ENCODE assay signal across 8 cellular contexts in the genomic region with DNA sequence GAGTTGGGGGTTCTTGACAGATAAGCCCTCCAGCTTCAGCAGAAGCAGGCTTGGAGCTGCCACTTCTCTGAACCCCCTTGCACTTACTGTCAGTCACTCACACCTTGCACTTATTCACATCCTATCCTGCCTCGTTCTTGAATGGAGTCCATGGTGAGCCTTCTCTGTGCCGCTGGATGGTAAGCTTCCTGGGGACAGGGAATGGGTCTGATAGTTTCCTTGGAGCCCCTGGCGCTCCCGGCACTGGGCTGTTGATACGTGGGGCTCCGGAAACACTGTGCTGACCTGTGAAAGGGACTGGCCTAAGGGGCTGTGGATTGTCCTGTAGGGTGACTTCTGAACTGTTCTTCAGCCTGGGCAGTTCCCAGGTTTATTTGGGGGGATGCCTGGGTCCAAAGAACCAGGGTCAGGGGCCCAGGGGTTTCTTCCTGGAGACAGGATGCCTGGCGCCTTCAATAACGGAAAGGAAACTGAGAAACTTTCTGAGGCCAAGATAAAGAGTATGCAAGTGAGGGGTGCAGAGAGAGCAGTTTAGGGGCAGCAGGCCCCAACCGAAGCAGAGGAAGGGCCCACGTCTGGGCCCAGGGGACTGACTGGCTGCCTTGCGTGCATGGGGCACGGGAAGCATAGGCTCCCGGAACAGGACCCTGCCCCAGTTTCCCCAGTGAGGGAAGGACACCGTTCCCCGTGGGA. TPM values are rescaled to one million over a fixed set of nuclear protein-coding genes. Genes with fewer than 3 reads are reported as not detected.
A peak's percentile ranks its signal among the peaks of the same experiment; 100 is the strongest.
DNase-seq lines count a peak whose midpoint lies in the region; ATAC-seq, FAIRE-seq and TF ChIP-seq lines count a peak whose summit lies in the region.

No MANE protein-coding gene starts in this region.

- ATAC-seq in GM18519 (IDR thresholded peaks at IDR 0.05; ENCODE audit: low FRiP score, unreplicated experiment) (peak; percentile 25), HG02571 (IDR thresholded peaks at IDR 0.05; ENCODE audit: unreplicated experiment) (peak; percentile 39), Panc1 (peak; percentile 17)

- H2BK20ac ChIP-seq in H1 (ENCODE audit: low read length), result 0 out of 2 replicates have a peak overlapping the region, but pooled peaks have one; percentile 48

- H3K23me2 ChIP-seq in H1 (ENCODE audit: low read depth, low read length), result peaks cover 13% of the 10 kb centered on the region

- TF ChIP-seq POLR2A in H1 (IDR thresholded peaks at IDR 0.05; ENCODE audit: control extremely low read depth in 1 of 2, low read depth in 2 of 2, low read length in 2 of 2), result 0 out of 3 replicates have a peak, but pooled peaks of 1 of the 2 experiments have one; percentile 48

- H4K5ac ChIP-seq in H1 (ENCODE audit: insufficient read length, low read depth, low read length), result peak overlapping the region; percentile 94

- peak overlapping the region; percentile 97 for H3K27ac ChIP-seq in Panc1 (ENCODE audit: low read length)
- peak overlapping the region; percentile 63; the same call in 1 of the 2 replicates for H3K27ac ChIP-seq in H1 (ENCODE audit: low read depth, low read length)
- peak overlapping the region; percentile 84 for H3K27ac ChIP-seq in neutrophil

- no peaks in the 10 kb centered on the region for H3K9me3 ChIP-seq in Panc1 (ENCODE audit: control insufficient read depth, insufficient read depth, low read depth, low read length)
- no peaks in the 10 kb centered on the region for H3K9me3 ChIP-seq in H1 (ENCODE audit: insufficient read depth in 2 of 2, low read depth in 1 of 2, low read length in 1 of 2)
- H3K9me3 ChIP-seq in neutrophil, result no peaks in the 10 kb centered on the region

- CTCF ChIA-PET in Panc1 (lab: Charles Lee), result interaction anchor here (1.1 kb wide), 1 partner anchor 44 kb away, joined by 3 read pairs; no protein-coding TSS in a partner anchor
- CTCF ChIA-PET in H1 (lab: Charles Lee; ENCODE audit: partially characterized antibody), result interaction anchor here (0.5 to 2.7 kb wide), 9 partner anchors 13 to 126 kb away, joined by 3 to 9 read pairs (median 3); no protein-coding TSS in a partner anchor

- TF ChIP-seq CTCF in Panc1 (IDR thresholded peaks at IDR 0.05), result no peak
- no peak for TF ChIP-seq CTCF in H1 (IDR thresholded peaks at IDR 0.05; ENCODE audit: control extremely low read depth in 1 of 3, insufficient read depth in 1 of 3, low read depth in 1 of 3, low read length in 3 of 3)
- no peak for TF ChIP-seq CTCF in neutrophil (IDR thresholded peaks at IDR 0.05)

- POLR2A ChIA-PET in Panc1 (lab: Charles Lee), result interaction anchor here (0.5 to 0.6 kb wide), 4 partner anchors 14 to 467 kb away, joined by 3 to 9 read pairs (median 4); a partner anchor contains a TSS
- POLR2A ChIA-PET in H1 (lab: Charles Lee; ENCODE audit: partially characterized antibody), result interaction anchor here (0.7 to 2.0 kb wide), 9 partner anchors 7 to 86 kb away, joined by 3 to 9 read pairs (median 4); a partner anchor contains a TSS

- TSS peak; percentile 89 for BruUV-seq in Panc1 (replicated peaks; lab: Mats Ljungman, UMichigan)

- H3K4me1 ChIP-seq in Panc1 (ENCODE audit: control insufficient read depth, insufficient read depth, low read length) (peaks cover 47% of the 10 kb centered on the region), H1 (replicated peaks in 1 of 4; ENCODE audit: control insufficient read depth in 3 of 4, insufficient read depth in 4 of 4, low read length in 3 of 4) (peaks cover 3 to 23% (median 15%) of the 10 kb centered on the region in 4 experiments; a peak in 6 of 7 replicates), neutrophil (ENCODE audit: control insufficient read depth in 1 of 2, insufficient read depth in 1 of 2, low read depth in 1 of 2, low read length in 1 of 2) (peaks cover 77 to 79% of the 10 kb centered on the region in 2 experiments)

- 0 out of 2 replicates have a peak overlapping the region, but pooled peaks have one; percentile 81 for H2BK15ac ChIP-seq in H1 (ENCODE audit: low read length)

- peak overlapping the region; percentile 92 for H3K56ac ChIP-seq in H1 (replicated peaks; ENCODE audit: insufficient read length, low read depth, low read length)

- peak overlapping the region; percentile 77 to 91 (median 86) for H3K9ac ChIP-seq in H1 (replicated peaks in 1 of 4; ENCODE audit: extremely low read depth in 1 of 4, low read depth in 3 of 4, low read length in 3 of 4)

- TF ChIP-seq EP300 in H1 (IDR thresholded peaks at IDR 0.05; ENCODE audit: borderline replicate concordance in 1 of 2, low read depth in 2 of 2, low read length in 2 of 2), result no peak

- no peak for TF ChIP-seq RAD21 in H1 (IDR thresholded peaks at IDR 0.05 in 1 of 2, conservative IDR thresholded peaks at IDR 0.05 in 1 of 2; ENCODE audit: low read depth in 2 of 2, low read length in 2 of 2)

- peak overlapping the region; percentile 92 for H3K4ac ChIP-seq in H1 (replicated peaks; ENCODE audit: insufficient read length, low read depth, low read length)

- peaks cover 11% of the 10 kb centered on the region; the same call in 1 of the 2 replicates for H3K79me1 ChIP-seq in H1 (ENCODE audit: low read depth, low read length)

- H2BK120ac ChIP-seq in H1 (replicated peaks; ENCODE audit: low read depth, low read length), result no peak overlapping the region

- peak overlapping the region; percentile 86 to 94 for H3K4me3 ChIP-seq in Panc1 (ENCODE audit: low read depth in 2 of 2, low read length in 2 of 2)
- peak overlapping the region; percentile 73 to 99 (median 86) for H3K4me3 ChIP-seq in H1 (ENCODE audit: extremely low read depth in 1 of 4, insufficient read depth in 2 of 4, low read depth in 3 of 4, low read length in 4 of 4)
- peak overlapping the region; percentile 93 to 99 for H3K4me3 ChIP-seq in neutrophil (ENCODE audit: low read depth in 1 of 2, low read length in 1 of 2)

- FAIRE-seq in H1 (lab: Jason Lieb, UNC), result no peak

- H2BK12ac ChIP-seq in H1 (ENCODE audit: low read depth, low read length), result peak overlapping the region; percentile 68; the same call in 1 of the 2 replicates

- no peak overlapping the region for H3K14ac ChIP-seq in H1 (ENCODE audit: insufficient read length)

- peak overlapping the region; percentile 95 for H4K8ac ChIP-seq in H1 (ENCODE audit: extremely low read depth, insufficient read depth, low read length)

- peak overlapping the region; percentile 86 for H4K91ac ChIP-seq in H1 (replicated peaks; ENCODE audit: insufficient read length, low read length)

- no peaks in the 10 kb centered on the region for H3K27me3 ChIP-seq in Panc1 (ENCODE audit: control insufficient read depth, insufficient read depth, low read length)
- H3K27me3 ChIP-seq in H1 (replicated peaks in 1 of 4; ENCODE audit: control insufficient read depth in 3 of 4, extremely low read depth in 1 of 4, insufficient read depth in 3 of 4, low read length in 3 of 4), result no peaks in the 10 kb centered on the region
- H3K27me3 ChIP-seq in neutrophil, result no peaks in the 10 kb centered on the region

- H3K36me3 ChIP-seq in Panc1 (ENCODE audit: control insufficient read depth, insufficient read depth, low read length) (peaks cover 3% of the 10 kb centered on the region; the same call in 1 of the 2 replicates), H1 (ENCODE audit: control insufficient read depth in 2 of 4, insufficient read depth in 4 of 4, low read length in 3 of 4) (peaks cover 0 to 3% (median under 1%) of the 10 kb centered on the region in 4 experiments; a peak in 1 of 8 replicates), neutrophil (no peaks in the 10 kb centered on the region)

- 35% methylated on average over 13 of the region's 15 CpGs; no CpG with 5 or more reads in 1 of the 2 experiments for WGBS in H1 (ENCODE audit: extremely low coverage in 1 of 2, insufficient coverage in 1 of 2, insufficient read length in 1 of 2, insufficient replicate concordance in 2 of 2, low coverage in 1 of 2, low lambda C conversion rate in 2 of 2, missing lambda C conversion rate in 1 of 2), 2 experiments

- H3K18ac ChIP-seq in H1 (ENCODE audit: extremely low read depth, low read length), result peak overlapping the region; percentile 96

- in situ Hi-C loops in Panc1 (cut with HindIII; ENCODE audit: low pct_unique_long_range_greater_than_20kb, low sequenced_read_pairs), result no loop called here

- peak overlapping the region; percentile 72; the same call in 1 of the 2 replicates for H2AFZ ChIP-seq in H1 (ENCODE audit: low read length)

- peaks cover 0 to 2% of the 10 kb centered on the region in 2 experiments for H4K20me1 ChIP-seq in H1 (replicated peaks in 1 of 2; ENCODE audit: control insufficient read depth in 1 of 2, insufficient read depth in 2 of 2, low read length in 2 of 2)

- peak overlapping the region; percentile 92 for H3K4me2 ChIP-seq in H1 (ENCODE audit: insufficient read depth in 1 of 2, low read depth in 2 of 2, low read length in 2 of 2)

- intact Hi-C loops in Panc1 (cut with micrococcal nuclease; ENCODE audit: unreplicated experiment), result no loop called here

- H3K79me2 ChIP-seq in H1 (ENCODE audit: control insufficient read depth in 1 of 2, insufficient read depth in 2 of 2, low read length in 2 of 2), result peaks cover 0 to 39% of the 10 kb centered on the region in 2 experiments; a peak in 2 of 4 replicates

- DNase-seq in Panc1 (ENCODE audit: low read depth, low spot score), result no peak
- DNase-seq in H1 (ENCODE audit: low read depth in 1 of 2, low spot score in 2 of 2), result no peak
- DNase-seq in stimulated activated CD4-positive, alpha-beta T cell treated with anti-CD3 and anti-CD28 coated beads, Interleukin-15, amount 100 ng/mL, for 24 hours, result no peak
- DNase-seq in amniotic stem cell (lab: John Stamatoyannopoulos, UW), result no peak
- no peak for DNase-seq in hypothalamus (lab: John Stamatoyannopoulos, UW)

- H3K23ac ChIP-seq in H1 (ENCODE audit: insufficient read length), result no peak overlapping the region

- peak overlapping the region; percentile 95; the same call in 1 of the 2 replicates for H2BK5ac ChIP-seq in H1 (ENCODE audit: low read depth, low read length)

- H2AK5ac ChIP-seq in H1 (ENCODE audit: low read depth, low read length), result 0 out of 2 replicates have a peak overlapping the region, but pooled peaks have one; percentile 33

RNA-seq across cellular contexts. Expression of a gene that starts 0.7 kb away (rescaled TPM):
- 56.6 TPM for total RNA-seq in Panc1 (2021; ENCODE audit: unreplicated experiment)
- polyA plus RNA-seq in Panc1 (2012; ENCODE audit: insufficient read length), result 51.1 TPM
- 15.6 and 16.0 TPM in 2 replicates for total RNA-seq in H1 (2021; fragmentation: NEBNext Ultra II Directional; extraction: Animal tissue kit (Norgen Biotek cat#: 25700))
- polyA plus RNA-seq in H1 (2011; rRNA removed), result 20.0 and 21.0 TPM in 2 replicates
- polyA plus RNA-seq in H1 (2011; cell fraction: cytosol; rRNA removed), result 18.8 TPM
- 27.9 TPM for polyA plus RNA-seq in H1 (2011; cell fraction: nucleus; rRNA removed)
- polyA plus RNA-seq in H1 (2012, experiment 1 of 2), result 12.9 to 18.6 TPM (median 15.3 TPM) in 4 replicates
- 18.2 TPM for polyA plus RNA-seq in H1 (2012, experiment 2 of 2)
- polyA plus RNA-seq in H1 (2013, experiment 1 of 2), result 12.5 TPM
- 12.9 TPM for polyA plus RNA-seq in H1 (2013, experiment 2 of 2)
- polyA minus RNA-seq in H1 (2011; rRNA and poly(A)+ RNA removed), result 15.7 and 16.0 TPM in 2 replicates
- polyA minus RNA-seq in H1 (2011; cell fraction: cytosol; rRNA and poly(A)+ RNA removed), result 5.8 TPM
- polyA minus RNA-seq in H1 (2011; cell fraction: nucleus; rRNA and poly(A)+ RNA removed), result 14.6 TPM

RNA-seq across cellular contexts. Expression of a gene that starts 50.9 kb away (rescaled TPM):
- 34.8 TPM for total RNA-seq in Panc1 (2021; ENCODE audit: unreplicated experiment)
- 52.2 TPM for polyA plus RNA-seq in Panc1 (2012; ENCODE audit: insufficient read length)
- 24.6 and 24.8 TPM in 2 replicates for total RNA-seq in H1 (2021; fragmentation: NEBNext Ultra II Directional; extraction: Animal tissue kit (Norgen Biotek cat#: 25700))
- polyA plus RNA-seq in H1 (2011; rRNA removed), result 55.2 and 61.9 TPM in 2 replicates
- 44.4 TPM for polyA plus RNA-seq in H1 (2011; cell fraction: cytosol; rRNA removed)
- 28.9 TPM for polyA plus RNA-seq in H1 (2011; cell fraction: nucleus; rRNA removed)
- 28.4 to 32.8 TPM (median 30.1 TPM) in 4 replicates for polyA plus RNA-seq in H1 (2012, experiment 1 of 2)
- polyA plus RNA-seq in H1 (2012, experiment 2 of 2), result 31.6 TPM
- polyA plus RNA-seq in H1 (2013, experiment 1 of 2), result 18.1 TPM
- 19.4 TPM for polyA plus RNA-seq in H1 (2013, experiment 2 of 2)
- polyA minus RNA-seq in H1 (2011; rRNA and poly(A)+ RNA removed), result 17.7 and 19.4 TPM in 2 replicates
- polyA minus RNA-seq in H1 (2011; cell fraction: cytosol; rRNA and poly(A)+ RNA removed), result 15.3 TPM
- polyA minus RNA-seq in H1 (2011; cell fraction: nucleus; rRNA and poly(A)+ RNA removed), result 11.9 TPM
